Comparison of ENCODE assay signal across 24 cellular contexts in genomic region chr3:25894101-25894500, GRCh38.
"Had no signal": no experiment of that assay in that cellular context is flagged by ENCODE, and none has a peak within 500 bp of the region (broad histone marks: within the 10 kb centered on the region; RNA-seq: fewer than 3 reads in every experiment).

No MANE protein-coding gene starts in this region.

- H3K27me3 ChIP-seq: left lung, ovary, right atrium auricular region, right lobe of liver, stomach, testis, thyroid gland, transverse colon, upper lobe of left lung had no signal

- H3K9me3 ChIP-seq: left lung, lower lobe of right lung, ovary, right atrium auricular region, right lobe of liver, stomach, testis, thyroid gland, transverse colon, upper lobe of left lung had no signal

- H3K27ac ChIP-seq: left lung, lower lobe of right lung, ovary, right atrium auricular region, right lobe of liver, skin epidermis, stomach, testis, thyroid gland, transverse colon, upper lobe of left lung had no signal

- H3K4me3 ChIP-seq: left lung, lower lobe of right lung, ovary, right atrium auricular region, right lobe of liver, skin epidermis, stomach, testis, thyroid gland, transverse colon, upper lobe of left lung had no signal

- DNase-seq: hippocampal formation; kidney glomerular epithelial cell; left colon; left lung; lower lobe of right lung; mammary epithelial cell; mesenchymal stem cell; naive thymus-derived CD8-positive, alpha-beta T cell; nucleus accumbens; ovary; right lobe of liver; stimulated activated CD4-positive, alpha-beta T cell treated with anti-CD3 and anti-CD28 coated beads, Interleukin-12 subunit alpha, Interleukin-12 subunit beta, amount 100 ng/mL, for 4 hours; stimulated activated CD4-positive, alpha-beta T cell treated with anti-CD3 and anti-CD28 coated beads, Interleukin-15, amount 100 ng/mL, for 24 hours; stimulated activated CD4-positive, alpha-beta T cell treated with anti-CD3 and anti-CD28 coated beads, Interleukin-2, amount 100 ng/mL, for 24 hours; stimulated activated CD4-positive, alpha-beta T cell treated with anti-CD3 and anti-CD28 coated beads, Interleukin-4, amount 100 ng/mL, for 1 hour; stimulated activated naive B cell treated with anti-CD40 and anti-IgM and Interleukin-4, amounts not matched to agents 10 μg/mL and 1 μg/mL and 100 μg/mL, for 72 hours; stimulated activated naive CD8-positive, alpha-beta T cell treated with anti-CD3 and anti-CD28 coated beads, Interleukin-15, Interleukin-2, amounts not matched to agents 100 U/mL and 50 U/mL, for 24 hours; stomach; testis; thyroid gland; transverse colon; upper lobe of left lung had no signal

- H3K36me3 ChIP-seq: left lung, lower lobe of right lung, ovary, right atrium auricular region, right lobe of liver, stomach, thyroid gland, transverse colon, upper lobe of left lung had no signal

- H3K4me1 ChIP-seq: left lung, lower lobe of right lung, right lobe of liver, stomach, testis, thyroid gland, transverse colon, upper lobe of left lung had no signal
